Comparison of ENCODE assay signal across 20 cellular contexts in the genomic region with DNA sequence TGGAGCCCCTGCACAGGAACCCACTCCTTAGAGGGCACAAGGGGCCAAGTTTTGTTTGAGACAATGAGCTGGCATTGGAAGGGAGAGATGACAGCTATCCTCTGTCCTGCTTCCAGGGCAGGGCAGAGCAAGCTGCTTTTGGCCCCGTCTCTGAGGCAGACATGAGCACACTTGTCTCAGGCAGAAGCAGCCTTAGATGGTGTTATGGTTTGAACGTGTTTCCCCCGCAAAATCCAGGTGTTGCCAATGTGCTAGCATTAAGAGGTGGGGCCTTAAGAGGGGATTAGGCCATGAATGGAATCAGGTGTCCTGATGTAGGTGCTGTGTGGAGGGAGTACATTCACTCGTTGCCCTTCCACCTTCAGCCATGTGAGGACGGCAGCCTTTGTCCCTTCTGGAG. TPM values are rescaled to one million over a fixed set of nuclear protein-coding genes. Genes with fewer than 3 reads are reported as not detected.
"Had no signal": no experiment of that assay in that cellular context is flagged by ENCODE, and none has a peak within 500 bp of the region (broad histone marks: within the 10 kb centered on the region; RNA-seq: fewer than 3 reads in every experiment).

No MANE protein-coding gene starts in this region.

- H3K27me3 ChIP-seq: pancreas had no signal

- H3K4me1 ChIP-seq: lower lobe of right lung, pancreas had no signal

- H3K27ac Mint-ChIP-seq: activated naive CD8-positive, alpha-beta T cell treated with anti-CD3 and anti-CD28 coated beads, Interleukin-2, amount 10 ng/mL, durations not matched to agents 7 days and 5 days; effector memory CD8-positive, alpha-beta T cell; naive thymus-derived CD4-positive, alpha-beta T cell; stimulated activated naive B cell treated with anti-CD40 and anti-IgM and Interleukin-4, amounts not matched to agents 10 μg/mL and 1 μg/mL and 100 μg/mL, for 72 hours; T-cell had no signal

- H3K4me3 Mint-ChIP-seq: activated naive CD8-positive, alpha-beta T cell treated with anti-CD3 and anti-CD28 coated beads, Interleukin-2, amount 10 ng/mL, durations not matched to agents 7 days and 5 days; brain; effector memory CD8-positive, alpha-beta T cell; naive thymus-derived CD4-positive, alpha-beta T cell; stimulated activated naive B cell treated with anti-CD40 and anti-IgM and Interleukin-4, amounts not matched to agents 10 μg/mL and 1 μg/mL and 100 μg/mL, for 72 hours; T-cell had no signal

- H3K4me3 ChIP-seq: lower lobe of right lung, pancreas had no signal

- H3K9me3 Mint-ChIP-seq: activated naive CD8-positive, alpha-beta T cell treated with anti-CD3 and anti-CD28 coated beads, Interleukin-2, amount 10 ng/mL, durations not matched to agents 7 days and 5 days; effector memory CD8-positive, alpha-beta T cell; naive thymus-derived CD4-positive, alpha-beta T cell; stimulated activated naive B cell treated with anti-CD40 and anti-IgM and Interleukin-4, amounts not matched to agents 10 μg/mL and 1 μg/mL and 100 μg/mL, for 72 hours; T-cell had no signal

- H3K4me1 Mint-ChIP-seq: activated naive CD8-positive, alpha-beta T cell treated with anti-CD3 and anti-CD28 coated beads, Interleukin-2, amount 10 ng/mL, durations not matched to agents 7 days and 5 days; naive thymus-derived CD4-positive, alpha-beta T cell; stimulated activated naive B cell treated with anti-CD40 and anti-IgM and Interleukin-4, amounts not matched to agents 10 μg/mL and 1 μg/mL and 100 μg/mL, for 72 hours; T-cell had no signal

- H3K36me3 ChIP-seq: lower lobe of right lung, pancreas had no signal

- H3K36me3 Mint-ChIP-seq: activated naive CD8-positive, alpha-beta T cell treated with anti-CD3 and anti-CD28 coated beads, Interleukin-2, amount 10 ng/mL, durations not matched to agents 7 days and 5 days; brain; naive thymus-derived CD4-positive, alpha-beta T cell; stimulated activated naive B cell treated with anti-CD40 and anti-IgM and Interleukin-4, amounts not matched to agents 10 μg/mL and 1 μg/mL and 100 μg/mL, for 72 hours; T-cell had no signal

- H3K9me3 ChIP-seq: lower lobe of right lung, pancreas had no signal

- H3K27ac ChIP-seq: lower lobe of right lung, pancreas had no signal

- DNase-seq: activated CD4-positive, alpha-beta T cell treated with anti-CD3 and anti-CD28 coated beads, Interleukin-2, amount 50 U/mL, for 1 hour; activated CD8-positive, alpha-beta memory T cell treated with anti-CD3 and anti-CD28 coated beads for 24 hours; activated gamma-delta T cell treated with Interleukin-2 at 50 U/mL for 16 hours; activated naive CD8-positive, alpha-beta T cell treated with anti-CD3 and anti-CD28 coated beads, Interleukin-2, amount 10 ng/mL, durations not matched to agents 7 days and 5 days; cerebellar nuclear complex; effector memory CD8-positive, alpha-beta T cell; glutamatergic neuron; left cardiac atrium; lower lobe of right lung; naive thymus-derived CD4-positive, alpha-beta T cell; pancreas; stimulated activated CD4-positive, alpha-beta T cell treated with anti-CD3 and anti-CD28 coated beads, Interleukin-2, amount 100 ng/mL, for 48 hours; stimulated activated naive B cell treated with anti-CD40 and anti-IgM and Interleukin-4, amounts not matched to agents 10 μg/mL and 1 μg/mL and 100 μg/mL, for 72 hours; T-cell; T-helper 9 cell; trophoblast cell had no signal

RNA-seq across cellular contexts. Expression of a gene that starts 2.5 kb away (rescaled TPM):
- total RNA-seq: activated naive CD8-positive, alpha-beta T cell treated with anti-CD3 and anti-CD28 coated beads, Interleukin-2, amount 10 ng/mL, durations not matched to agents 7 days and 5 days; epithelial cell of proximal tubule; left cardiac atrium; lower lobe of right lung; mononuclear cell; naive thymus-derived CD4-positive, alpha-beta T cell; subcutaneous adipose tissue; T-cell had no signal
